ENCODE assay signal across 23 cellular contexts in the genomic region with DNA sequence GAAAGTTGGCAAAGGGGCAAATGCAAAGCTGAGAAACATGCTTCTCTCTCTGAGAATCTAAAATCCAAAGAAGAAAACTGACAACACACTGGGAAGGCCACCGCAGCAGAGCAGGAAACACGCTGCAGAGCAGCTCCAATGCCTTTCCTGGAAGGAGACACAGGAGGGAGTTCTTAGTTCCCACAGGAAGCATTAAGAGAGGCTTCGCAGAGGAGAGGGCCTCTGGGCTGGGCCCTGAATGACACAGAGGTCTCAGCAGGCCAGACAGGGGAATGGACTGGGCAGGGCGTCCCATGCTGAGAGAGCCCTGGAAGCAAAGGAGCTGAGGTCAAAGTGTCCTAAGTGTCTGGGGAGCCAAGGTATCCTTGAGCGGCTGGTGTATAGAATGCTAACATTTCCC.
DNase-seq lines count a peak whose midpoint lies in the region; TF ChIP-seq lines count a peak whose summit lies in the region.
"Had no signal": no experiment of that assay in that cellular context is flagged by ENCODE, and none has a peak within 500 bp of the region (broad histone marks: within the 10 kb centered on the region; RNA-seq: fewer than 3 reads in every experiment).

No MANE protein-coding gene starts in this region.

- H3F3A ChIP-seq in neural progenitor cell (ENCODE audit: low read depth) = no peaks in the 10 kb centered on the region

- DNase-seq in ELF-1 (ENCODE audit: low read depth, low spot score) (peak; percentile 27), UCSD-AML1 (lab: John Stamatoyannopoulos, UW; ENCODE audit: unreplicated experiment) (peak; percentile 31), endothelial cell (ENCODE audit: low spot score) (no peak), neural progenitor cell (ENCODE audit: low spot score) (no peak), SKM-1 (lab: John Stamatoyannopoulos, UW; ENCODE audit: unreplicated experiment) (no peak), NCI-H1092 (lab: John Stamatoyannopoulos, UW) (no peak)
- DNase-seq in activated effector memory CD4-positive, alpha-beta T cell treated with anti-CD3 and anti-CD28 coated beads, Interleukin-2, amount 50 U/mL, for 16 hours = no peak
- DNase-seq: AML-193; CD8-positive, alpha-beta T cell; DMS 273 treated with DMSO at 0.1 percent for 48 hours; DMS79 treated with DMSO at 0.1 percent for 48 hours; GM23248; IMR-90; KG1; MG63; NCI-H2029; NCI-H446; NCI-H524 treated with DMSO at 0.1 percent for 48 hours; NCI-H774; PC-3; SHP77 had no signal

- H3K36me3 ChIP-seq in neural progenitor cell = no peaks in the 10 kb centered on the region
- H3K36me3 ChIP-seq: MG63 had no signal

- H3K9ac ChIP-seq in neural progenitor cell = no peak overlapping the region
- H3K9ac ChIP-seq: GM23248 had no signal

- no peak overlapping the region for H3K27ac ChIP-seq in neural progenitor cell
- H3K27ac ChIP-seq: A549, C4-2B, GM23248 had no signal

- H3K9me3 ChIP-seq in neural progenitor cell (ENCODE audit: low read depth) = no peaks in the 10 kb centered on the region
- H3K9me3 ChIP-seq: MG63 had no signal

- no peaks in the 10 kb centered on the region for H3K4me1 ChIP-seq in neural progenitor cell
- H3K4me1 ChIP-seq: A549 had no signal

- peaks cover 3% of the 10 kb centered on the region for H3K27me3 Mint-ChIP-seq in endothelial cell (ENCODE audit: unreplicated experiment)
- H3K27me3 Mint-ChIP-seq in neural progenitor cell (ENCODE audit: insufficient read depth, low read depth) = no peaks in the 10 kb centered on the region

- no peak overlapping the region for H3K4me3 ChIP-seq in neural progenitor cell
- H3K4me3 ChIP-seq: A549, GM23248, MG63 had no signal

- H3K4me3 Mint-ChIP-seq in endothelial cell (ENCODE audit: unreplicated experiment) (no peak overlapping the region), neural progenitor cell (no peak overlapping the region)
- H3K4me3 Mint-ChIP-seq: CD8-positive, alpha-beta T cell had no signal

- H3K79me2 ChIP-seq in neural progenitor cell (ENCODE audit: low read depth) = no peaks in the 10 kb centered on the region

- no peak for TF ChIP-seq CTCF in endothelial cell (IDR thresholded peaks at IDR 0.05; ENCODE audit: unreplicated experiment)
- TF ChIP-seq CTCF in neural progenitor cell (IDR thresholded peaks at IDR 0.05) = no peak

- H3K4me1 Mint-ChIP-seq in endothelial cell (ENCODE audit: unreplicated experiment) = peaks cover 45% of the 10 kb centered on the region
- H3K4me1 Mint-ChIP-seq in neural progenitor cell = peaks cover 13% of the 10 kb centered on the region

- H3K27me3 ChIP-seq in neural progenitor cell = no peaks in the 10 kb centered on the region
- H3K27me3 ChIP-seq: MG63 had no signal

- H2AFZ ChIP-seq in neural progenitor cell (replicated peaks) = peak overlapping the region; percentile 68
- H2AFZ ChIP-seq: GM23248 had no signal

- H3K9me3 Mint-ChIP-seq in endothelial cell (ENCODE audit: unreplicated experiment) (no peaks in the 10 kb centered on the region), neural progenitor cell (peaks cover 16% of the 10 kb centered on the region)

- H4K20me1 ChIP-seq in neural progenitor cell (ENCODE audit: low read depth) = no peaks in the 10 kb centered on the region

- H3K27ac Mint-ChIP-seq in endothelial cell (ENCODE audit: unreplicated experiment) = peak overlapping the region; percentile 72
- H3K27ac Mint-ChIP-seq in neural progenitor cell = no peak overlapping the region
- H3K27ac Mint-ChIP-seq: CD8-positive, alpha-beta T cell had no signal

- H3K36me3 Mint-ChIP-seq in endothelial cell (ENCODE audit: low read depth, unreplicated experiment) (no peaks in the 10 kb centered on the region), neural progenitor cell (no peaks in the 10 kb centered on the region)

- no peak overlapping the region for H3K4me2 ChIP-seq in neural progenitor cell
- H3K4me2 ChIP-seq: A549 had no signal

Comparison
In these comparisons a context has a peak if more than half of its experiments do, and no peak if none do; other contexts are left out.
1. DNase-seq: peak in ELF-1 (single experiment) and UCSD-AML1 (single experiment); none in endothelial cell (single experiment), neural progenitor cell (single experiment), activated effector memory CD4-positive, alpha-beta T cell treated with anti-CD3 and anti-CD28 coated beads, Interleukin-2, amount 50 U/mL, for 16 hours (single experiment), SKM-1 (single experiment) and NCI-H1092 (single experiment).